8 cellular contexts compared by ENCODE assay signal in genomic region chr18:34222025-34222395, GRCh38. TPM values are rescaled to one million over a fixed set of nuclear protein-coding genes. Genes with fewer than 3 reads are reported as not detected.
DNase-seq lines count a peak whose midpoint lies in the region; ATAC-seq, FAIRE-seq and TF ChIP-seq lines count a peak whose summit lies in the region.

No MANE protein-coding gene starts in this region.

- no peak overlapping the region for H3K27ac ChIP-seq in muscle layer of duodenum (ENCODE audit: low read length)

- no peak for ATAC-seq in GM19023 (IDR thresholded peaks at IDR 0.05; ENCODE audit: unreplicated experiment)

- no peaks in the 10 kb centered on the region for H3K9me3 ChIP-seq in muscle layer of duodenum (ENCODE audit: control insufficient read depth in 1 of 2, low read length in 2 of 2)

- peaks cover 28% of the 10 kb centered on the region for H3K4me1 Mint-ChIP-seq in chondrocyte (ENCODE audit: low read depth)

- H3K9me3 Mint-ChIP-seq in chondrocyte (ENCODE audit: low read depth): no peaks in the 10 kb centered on the region

- no peak for TF ChIP-seq CTCF in chondrocyte (IDR thresholded peaks at IDR 0.05)

- peaks cover 0 to 30% of the 10 kb centered on the region in 2 donors for H3K4me1 ChIP-seq in muscle layer of duodenum (ENCODE audit: control insufficient read depth in 1 of 2, insufficient read depth in 2 of 2, low read length in 2 of 2)

- peaks cover 25% of the 10 kb centered on the region for H3K27me3 ChIP-seq in muscle layer of duodenum (ENCODE audit: low read depth, low read length)

- DNase-seq in G401 (ENCODE audit: low spot score) (peak; percentile 82), NCI-H1105 treated with DMSO at 0.1 percent for 48 hours (lab: John Stamatoyannopoulos, UW) (peak; percentile 78), chondrocyte (ENCODE audit: low spot score) (no peak), H54 (ENCODE audit: insufficient read length, low spot score) (no peak), kidney tubule cell (ENCODE audit: low spot score) (no peak)
- no peak for DNase-seq in stimulated activated CD4-positive, alpha-beta T cell treated with anti-CD3 and anti-CD28 coated beads, Interleukin-4, amount 100 ng/mL, for 1 hour

- no peak overlapping the region for H3K27ac Mint-ChIP-seq in chondrocyte (ENCODE audit: unreplicated experiment)

- no peak for TF ChIP-seq POLR2A in H54 (IDR thresholded peaks at IDR 0.05; ENCODE audit: low read depth, low read length)

- peaks cover 73% of the 10 kb centered on the region for H3K27me3 Mint-ChIP-seq in chondrocyte (ENCODE audit: low read depth)

- H3K36me3 ChIP-seq in muscle layer of duodenum (ENCODE audit: control insufficient read depth in 1 of 2, insufficient read depth in 2 of 2, low read length in 2 of 2): no peaks in the 10 kb centered on the region

- no peaks in the 10 kb centered on the region for H3K36me3 Mint-ChIP-seq in chondrocyte (ENCODE audit: low read depth)

- in situ Hi-C loops in G401 (cut with HindIII; ENCODE audit: low sequenced_read_pairs): no loop called here

- peak overlapping the region; percentile 69 for H3K4me3 Mint-ChIP-seq in chondrocyte (ENCODE audit: unreplicated experiment)

- no peak for FAIRE-seq in H54 (lab: Jason Lieb, UNC)

- peak overlapping the region; percentile 43 to 81 for H3K4me3 ChIP-seq in muscle layer of duodenum (ENCODE audit: low read depth in 1 of 2, low read length in 2 of 2)

RNA-seq across cellular contexts. Expression of gene NOL4, which starts 2.7 kb away (rescaled TPM):
- total RNA-seq in G401 (2014; rRNA removed; shearing (Covaris generic)): not detected in 2 replicates
- total RNA-seq in chondrocyte: not detected in 3 replicates

Comparison
In these comparisons a context has a peak if more than half of its experiments do, and no peak if none do; other contexts are left out.
1. DNase-seq: peak in G401 (single experiment) and NCI-H1105 treated with DMSO at 0.1 percent for 48 hours (single experiment); none in chondrocyte (single experiment), H54 (single experiment), kidney tubule cell (single experiment) and stimulated activated CD4-positive, alpha-beta T cell treated with anti-CD3 and anti-CD28 coated beads, Interleukin-4, amount 100 ng/mL, for 1 hour (single experiment).